In genomic region chrX:44906542-44906941, GRCh38 we compare ENCODE assay signal across 1 cellular context.
TF ChIP-seq lines count a peak whose summit lies in the region.

No MANE protein-coding gene starts in this region.

TF ChIP-seq in GM12878, 131 proteins besides CTCF, POLR2A, EP300 and RAD21:
- TF ChIP-seq SPI1 (IDR thresholded peaks at IDR 0.05; ENCODE audit: borderline replicate concordance, insufficient read depth, low read depth, low read length) (0 out of 2 replicates have a peak, but pooled peaks have one; percentile 24), POU2F2 (IDR thresholded peaks at IDR 0.05; ENCODE audit: borderline replicate concordance, low read depth, low read length) (peak; percentile 65; the same call in 2 of the 3 replicates), CEBPZ (IDR thresholded peaks at IDR 0.05; ENCODE audit: low read depth, low read length) (no peak)
